In genomic region chr1:10909697-10910489, GRCh38 we compare ENCODE assay signal across 8 cellular contexts.
DNase-seq lines count a peak whose midpoint lies in the region; ATAC-seq and TF ChIP-seq lines count a peak whose summit lies in the region.

No MANE protein-coding gene starts in this region.

- no peak for TF ChIP-seq EP300 in sigmoid colon (IDR thresholded peaks at IDR 0.05)

- peak; percentile 78 for DNase-seq in BE2C
- DNase-seq in H7: peak; percentile 96
- peak; percentile 78 for DNase-seq in activated naive CD4-positive, alpha-beta T cell treated with anti-CD3 and anti-CD28 coated beads, Interleukin-2, amount 50 U/mL, for 16 hours
- DNase-seq in islet precursor cell: peak; percentile 81
- peak; percentile 63 for DNase-seq in stimulated activated CD8-positive, alpha-beta memory T cell treated with anti-CD3 and anti-CD28 coated beads, Interleukin-15, amount 100 ng/mL, for 1 hour (ENCODE audit: low read depth)
- DNase-seq in sigmoid colon: no peak

- H3K9me3 ChIP-seq in BE2C (no peaks in the 10 kb centered on the region), sigmoid colon (no peaks in the 10 kb centered on the region)

- H3K27me3 ChIP-seq in BE2C: no peaks in the 10 kb centered on the region
- H3K27me3 ChIP-seq in H7 (ENCODE audit: control insufficient read depth, insufficient read depth, low read length): no peaks in the 10 kb centered on the region
- H3K27me3 ChIP-seq in sigmoid colon: no peaks in the 10 kb centered on the region

- ATAC-seq in SK-N-SH treated with all-trans-retinoic acid at 6 μM for 48 hours (peak; percentile 83), HG02642 (IDR thresholded peaks at IDR 0.05; ENCODE audit: poor library complexity, unreplicated experiment) (no peak)

- TF ChIP-seq CTCF in BE2C (IDR thresholded peaks at IDR 0.05; ENCODE audit: low read depth, low read length) (peak; percentile 38), sigmoid colon (IDR thresholded peaks at IDR 0.05) (peak in 2 of 4 experiments; percentile 9 to 57)

- TF ChIP-seq POLR2A in sigmoid colon (IDR thresholded peaks at IDR 0.05): no peak

- H3K27ac ChIP-seq in sigmoid colon: no peak overlapping the region

- 44 to 47% methylated on average over 16 of the region's 16 CpGs for WGBS in sigmoid colon, 2 donors

- H3K36me3 ChIP-seq in BE2C (no peaks in the 10 kb centered on the region), H7 (replicated peaks; ENCODE audit: control insufficient read depth, insufficient read depth, low read length) (no peaks in the 10 kb centered on the region), sigmoid colon (no peaks in the 10 kb centered on the region)

- intact Hi-C loops in sigmoid colon (cut with DNase I): no loop called here

- H3K4me3 ChIP-seq in BE2C (ENCODE audit: low read depth, low read length): no peak overlapping the region
- H3K4me3 ChIP-seq in H7 (ENCODE audit: insufficient read depth, low read depth, low read length): no peak overlapping the region
- no peak overlapping the region for H3K4me3 ChIP-seq in sigmoid colon

- peaks cover 27% of the 10 kb centered on the region for H3K4me1 ChIP-seq in BE2C
- no peaks in the 10 kb centered on the region for H3K4me1 ChIP-seq in sigmoid colon

TF ChIP-seq in SK-N-SH treated with all-trans-retinoic acid at 6 μM for 48 hours, 23 proteins besides CTCF, POLR2A, EP300 and RAD21:
- no peak for TF ChIP-seq SNAI2 (CRISPR knock-in tag; IDR thresholded peaks at IDR 0.05)
- no peak for TF ChIP-seq OSR1 (CRISPR knock-in tag; IDR thresholded peaks at IDR 0.05)
- TF ChIP-seq ZFP3 (CRISPR knock-in tag; IDR thresholded peaks at IDR 0.05): no peak
- TF ChIP-seq ARNTL (CRISPR knock-in tag; IDR thresholded peaks at IDR 0.05; ENCODE audit: borderline replicate concordance, low read depth): no peak
- no peak for TF ChIP-seq TSHZ2 (CRISPR knock-in tag; IDR thresholded peaks at IDR 0.05)
- TF ChIP-seq ZC3H10 (CRISPR knock-in tag; IDR thresholded peaks at IDR 0.05): no peak
- TF ChIP-seq ZFP30 (CRISPR knock-in tag; IDR thresholded peaks at IDR 0.05): no peak
- TF ChIP-seq TOX (CRISPR knock-in tag; IDR thresholded peaks at IDR 0.05; ENCODE audit: borderline replicate concordance): no peak
- TF ChIP-seq ZNF70 (CRISPR knock-in tag; IDR thresholded peaks at IDR 0.05): no peak
- TF ChIP-seq GLIS3 (CRISPR knock-in tag; IDR thresholded peaks at IDR 0.05): no peak
- no peak for TF ChIP-seq CREB5 (CRISPR knock-in tag; IDR thresholded peaks at IDR 0.05; ENCODE audit: low read depth)
- no peak for TF ChIP-seq POU6F1 (CRISPR knock-in tag; IDR thresholded peaks at IDR 0.05; ENCODE audit: borderline replicate concordance, low read depth)
- no peak for TF ChIP-seq RARB (CRISPR knock-in tag; IDR thresholded peaks at IDR 0.05)
- no peak for TF ChIP-seq CSDC2 (CRISPR knock-in tag; IDR thresholded peaks at IDR 0.05)
- TF ChIP-seq PATZ1 (CRISPR knock-in tag; IDR thresholded peaks at IDR 0.05; ENCODE audit: borderline replicate concordance): no peak
